8 cellular contexts compared by ENCODE assay signal in the genomic region with DNA sequence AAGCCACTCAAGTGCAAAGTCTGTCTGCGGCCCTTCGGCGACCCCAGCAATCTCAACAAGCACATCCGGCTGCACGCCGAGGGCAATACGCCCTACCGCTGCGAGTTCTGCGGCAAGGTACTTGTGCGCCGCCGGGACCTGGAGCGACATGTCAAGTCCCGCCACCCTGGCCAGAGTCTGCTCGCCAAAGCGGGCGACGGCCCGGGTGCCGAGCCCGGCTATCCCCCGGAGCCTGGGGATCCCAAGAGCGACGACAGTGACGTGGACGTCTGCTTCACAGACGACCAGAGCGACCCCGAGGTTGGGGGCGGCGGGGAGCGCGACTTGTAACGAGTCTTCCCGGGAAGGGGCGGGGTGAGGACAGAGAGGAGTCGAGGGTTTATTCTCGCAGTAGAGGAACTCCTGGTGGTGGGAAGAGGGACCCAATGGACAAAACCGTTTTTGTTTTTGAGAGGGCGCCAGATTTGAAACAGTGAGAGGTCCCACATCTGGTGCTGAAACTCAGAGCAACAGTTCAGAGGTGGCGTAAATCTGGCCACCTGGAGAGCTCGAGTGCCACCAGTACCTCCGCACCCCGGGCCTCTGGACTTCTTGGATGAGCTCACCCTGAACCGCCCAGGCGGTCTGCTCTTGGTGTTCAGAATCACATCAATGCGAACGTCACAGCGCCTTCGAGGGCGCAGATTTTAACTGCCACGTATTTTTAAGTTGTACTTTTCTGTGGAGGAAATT. TPM values are rescaled to one million over a fixed set of nuclear protein-coding genes. Genes with fewer than 3 reads are reported as not detected.
DNase-seq lines count a peak whose midpoint lies in the region; ATAC-seq and TF ChIP-seq lines count a peak whose summit lies in the region.

No MANE protein-coding gene starts in this region.

- H2BK15ac ChIP-seq in IMR-90 (ENCODE audit: low read depth, low read length), result no peak overlapping the region

- H3K4me3 ChIP-seq in IMR-90 (ENCODE audit: insufficient read depth, low read depth, low read length), result no peak overlapping the region
- peak overlapping the region in 2 of 3 donors; percentile 9 to 39 for H3K4me3 ChIP-seq in thyroid gland (replicated peaks in 1 of 3)

- H3K27ac Mint-ChIP-seq in activated CD8-positive, alpha-beta T cell treated with anti-CD3 and anti-CD28 coated beads for 36 hours, result no peak overlapping the region

- H2BK120ac ChIP-seq in IMR-90 (ENCODE audit: low read depth, low read length), result no peak overlapping the region

- dilution Hi-C loops in IMR-90 (cut with HindIII; ENCODE audit: low sequenced_read_pairs, unreplicated experiment), result no loop called here

- H3K18ac ChIP-seq in IMR-90 (ENCODE audit: low read depth, low read length), result no peak overlapping the region

- H4K20me1 ChIP-seq in IMR-90 (ENCODE audit: insufficient read depth, low read length), result no peaks in the 10 kb centered on the region

- peak overlapping the region; percentile 54 for H2AFZ ChIP-seq in IMR-90 (replicated peaks; ENCODE audit: low read length, poor library complexity)

- TF ChIP-seq POLR2A in IMR-90 (IDR thresholded peaks at IDR 0.05; ENCODE audit: low read depth, low read length), result no peak
- no peak for TF ChIP-seq POLR2A in thyroid gland (IDR thresholded peaks at IDR 0.05)

- no peak overlapping the region for H4K8ac ChIP-seq in IMR-90 (ENCODE audit: low read depth in 2 of 2, low read length in 2 of 2)

- H3K9me1 ChIP-seq in IMR-90 (ENCODE audit: insufficient read depth, low read length), result no peaks in the 10 kb centered on the region

- H3K4ac ChIP-seq in IMR-90 (ENCODE audit: low read depth, low read length), result no peak overlapping the region

- TF ChIP-seq CTCF in IMR-90 (conservative IDR thresholded peaks at IDR 0.05; ENCODE audit: low read depth, low read length) (no peak), thyroid gland (IDR thresholded peaks at IDR 0.05) (no peak)
- TF ChIP-seq CTCF in activated CD8-positive, alpha-beta T cell treated with anti-CD3 and anti-CD28 coated beads for 36 hours (IDR thresholded peaks at IDR 0.05), result no peak

- H3K4me1 ChIP-seq in IMR-90 (ENCODE audit: control insufficient read depth, insufficient read depth, low read length) (no peaks in the 10 kb centered on the region), thyroid gland (peaks cover 20 to 32% of the 10 kb centered on the region in 2 donors)

- no peak overlapping the region for H2BK5ac ChIP-seq in IMR-90 (ENCODE audit: low read depth, low read length, poor library complexity, severe bottlenecking)

- peak; percentile 29 for DNase-seq in AG20443 (ENCODE audit: low spot score)
- DNase-seq in IMR-90, result no peak
- DNase-seq in activated CD8-positive, alpha-beta T cell treated with anti-CD3 and anti-CD28 coated beads for 36 hours, result peak; percentile 54
- DNase-seq in left kidney (ENCODE audit: low read depth, low spot score), result peak; percentile 76
- no peak for DNase-seq in thyroid gland
- no peak for DNase-seq in kidney glomerular epithelial cell (lab: John Stamatoyannopoulos, UW)
- no peak for DNase-seq in left ventricle myocardium superior

- WGBS in IMR-90 (ENCODE audit: extremely low coverage in 2 of 2, insufficient read length in 1 of 2), 2 experiments, result 8% methylated on average over 30 of the region's 53 CpGs; no CpG with 5 or more reads in 1 of the 2 experiments
- WGBS in thyroid gland, 2 donors, result 6 to 8% methylated on average over 19 to 27 of the region's 53 CpGs

- H4K91ac ChIP-seq in IMR-90 (ENCODE audit: insufficient read depth, low read depth, low read length), result no peak overlapping the region

- intact Hi-C loops in IMR-90 (cut with micrococcal nuclease) (no loop called here), thyroid gland (cut with DNase I) (no loop called here), left ventricle myocardium superior (cut with micrococcal nuclease) (no loop called here)
- intact Hi-C loops in activated CD8-positive, alpha-beta T cell treated with anti-CD3 and anti-CD28 coated beads for 36 hours (cut with micrococcal nuclease), result loop anchor here (5.0 kb wide), 2 partner anchors 782 to 853 kb away; a partner anchor contains a TSS

- TF ChIP-seq RAD21 in IMR-90 (IDR thresholded peaks at IDR 0.05; ENCODE audit: low read length), result no peak

- H3K14ac ChIP-seq in IMR-90 (replicated peaks; ENCODE audit: low read depth, low read length), result no peak overlapping the region

- BruUV-seq in IMR-90 (replicated peaks; lab: Mats Ljungman, UMichigan), result no TSS peak

- H3K9me3 Mint-ChIP-seq in activated CD8-positive, alpha-beta T cell treated with anti-CD3 and anti-CD28 coated beads for 36 hours, result peaks cover 7% of the 10 kb centered on the region

- in situ Hi-C loops in IMR-90 (cut with MboI; ENCODE audit: low sequenced_read_pairs), result no loop called here

- no peak overlapping the region for H3K56ac ChIP-seq in IMR-90 (ENCODE audit: extremely low read depth, insufficient read depth, low read length)

- no peak overlapping the region for H2BK20ac ChIP-seq in IMR-90 (ENCODE audit: low read depth, low read length)

- H3K9ac ChIP-seq in IMR-90 (ENCODE audit: low read depth, low read length), result no peak overlapping the region

- no peak overlapping the region for H3K23ac ChIP-seq in IMR-90 (ENCODE audit: low read depth, low read length)

- peaks cover 76% of the 10 kb centered on the region for H3K27me3 ChIP-seq in IMR-90 (ENCODE audit: control insufficient read depth, insufficient read depth, low read length)
- H3K27me3 ChIP-seq in thyroid gland, result peaks cover 65% of the 10 kb centered on the region

- H3K4me1 Mint-ChIP-seq in activated CD8-positive, alpha-beta T cell treated with anti-CD3 and anti-CD28 coated beads for 36 hours (ENCODE audit: low read depth), result peaks cover 30% of the 10 kb centered on the region

- H3K27ac ChIP-seq in IMR-90 (ENCODE audit: insufficient read depth, low read length), result no peak overlapping the region
- H3K27ac ChIP-seq in thyroid gland, result no peak overlapping the region

- H2AK9ac ChIP-seq in IMR-90 (replicated peaks; ENCODE audit: low read depth, low read length, poor library complexity), result no peak overlapping the region

- no peaks in the 10 kb centered on the region for H3K79me1 ChIP-seq in IMR-90 (ENCODE audit: low read depth in 1 of 2, low read length in 2 of 2)

- H4K5ac ChIP-seq in IMR-90 (ENCODE audit: low read depth, low read length), result no peak overlapping the region

- H3K9me3 ChIP-seq in IMR-90 (ENCODE audit: control insufficient read depth, insufficient read depth, low read length) (peaks cover 10% of the 10 kb centered on the region), thyroid gland (no peaks in the 10 kb centered on the region)

- peak overlapping the region; percentile 66 for H3K4me3 Mint-ChIP-seq in activated CD8-positive, alpha-beta T cell treated with anti-CD3 and anti-CD28 coated beads for 36 hours

- H3K36me3 ChIP-seq in IMR-90 (ENCODE audit: control insufficient read depth, insufficient read depth, low read length) (no peaks in the 10 kb centered on the region), thyroid gland (no peaks in the 10 kb centered on the region)

- CTCF ChIA-PET in IMR-90 (lab: Yijun Ruan, JAX), result no interaction called here
- CTCF ChIA-PET in activated CD8-positive, alpha-beta T cell treated with anti-CD3 and anti-CD28 coated beads for 36 hours (lab: Charles Lee), result interaction anchor here (1.0 to 1.5 kb wide), 3 partner anchors 26 to 787 kb away, joined by 3 to 8 read pairs (median 3); a partner anchor contains a TSS

- ATAC-seq in GM19023 (IDR thresholded peaks at IDR 0.05; ENCODE audit: unreplicated experiment), result peak; percentile 13
- ATAC-seq in IMR-90 (ENCODE audit: low read depth), result no peak
- ATAC-seq in activated CD8-positive, alpha-beta T cell treated with anti-CD3 and anti-CD28 coated beads for 36 hours, result peak; percentile 25
- ATAC-seq in left ventricle myocardium superior, result no peak

- H2AK5ac ChIP-seq in IMR-90 (ENCODE audit: low read depth, low read length), result no peak overlapping the region

- H3K27me3 Mint-ChIP-seq in activated CD8-positive, alpha-beta T cell treated with anti-CD3 and anti-CD28 coated beads for 36 hours, result peaks cover 69% of the 10 kb centered on the region

- POLR2A ChIA-PET in IMR-90 (lab: Charles Lee; ENCODE audit: unreplicated experiment), result no interaction called here
- POLR2A ChIA-PET in activated CD8-positive, alpha-beta T cell treated with anti-CD3 and anti-CD28 coated beads for 36 hours (lab: Charles Lee), result interaction anchor here (1.7 kb wide), 1 partner anchor 46 kb away, joined by 5 read pairs; a partner anchor contains a TSS

- H3K36me3 Mint-ChIP-seq in activated CD8-positive, alpha-beta T cell treated with anti-CD3 and anti-CD28 coated beads for 36 hours (ENCODE audit: low read depth), result peaks cover 3% of the 10 kb centered on the region

- no peak overlapping the region; the same call in 1 of the 2 replicates for H3K4me2 ChIP-seq in IMR-90 (ENCODE audit: low read depth, low read length)

TF ChIP-seq in IMR-90, 13 proteins besides CTCF, POLR2A, EP300 and RAD21 (continues in another document):
- TF ChIP-seq MAFK (IDR thresholded peaks at IDR 0.05; ENCODE audit: low read depth, low read length) (no peak), NFE2L2 (IDR thresholded peaks at IDR 0.05; ENCODE audit: low read depth, low read length) (no peak), BHLHE40 (IDR thresholded peaks at IDR 0.05; ENCODE audit: low read depth, low read length) (no peak)
- TF ChIP-seq, protein P1, sequence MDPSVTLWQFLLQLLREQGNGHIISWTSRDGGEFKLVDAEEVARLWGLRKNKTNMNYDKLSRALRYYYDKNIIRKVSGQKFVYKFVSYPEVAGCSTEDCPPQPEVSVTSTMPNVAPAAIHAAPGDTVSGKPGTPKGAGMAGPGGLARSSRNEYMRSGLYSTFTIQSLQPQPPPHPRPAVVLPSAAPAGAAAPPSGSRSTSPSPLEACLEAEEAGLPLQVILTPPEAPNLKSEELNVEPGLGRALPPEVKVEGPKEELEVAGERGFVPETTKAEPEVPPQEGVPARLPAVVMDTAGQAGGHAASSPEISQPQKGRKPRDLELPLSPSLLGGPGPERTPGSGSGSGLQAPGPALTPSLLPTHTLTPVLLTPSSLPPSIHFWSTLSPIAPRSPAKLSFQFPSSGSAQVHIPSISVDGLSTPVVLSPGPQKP (IDR thresholded peaks at IDR 0.05; ENCODE audit: borderline replicate concordance, low read depth, low read length), result no peak

RNA-seq across cellular contexts. Expression of a gene that starts 8.0 kb away (rescaled TPM):
- total RNA-seq in IMR-90 (2012; rRNA removed), result not detected in 2 replicates
- not detected in 2 replicates for polyA plus RNA-seq in IMR-90 (2012; rRNA removed)
- not detected in 2 replicates for polyA plus RNA-seq in IMR-90 (2012; cell fraction: cytosol; rRNA removed)
- not detected in 2 replicates for polyA plus RNA-seq in IMR-90 (2012; cell fraction: nucleus; rRNA removed; ENCODE audit: low replicate concordance)
- not detected for total RNA-seq in activated CD8-positive, alpha-beta T cell treated with anti-CD3 and anti-CD28 coated beads for 36 hours
- total RNA-seq in thyroid gland, result not detected
- not detected for total RNA-seq in left ventricle myocardium superior

RNA-seq across cellular contexts. Expression of a gene that starts 46.1 kb away (rescaled TPM):
- total RNA-seq in IMR-90 (2012; rRNA removed) (95.7 and 127 TPM in 2 replicates), thyroid gland (100 to 1,000 TPM in 1 of 4 donors, 10 to 100 TPM in 3; 74.2 to 393 (median 92.2) TPM), left ventricle myocardium superior (16.9 TPM)
- polyA plus RNA-seq in IMR-90 (2012; rRNA removed), result 19.8 and 30.1 TPM in 2 replicates
- polyA plus RNA-seq in IMR-90 (2012; cell fraction: cytosol; rRNA removed), result 5.4 and 10.6 TPM in 2 replicates
- polyA plus RNA-seq in IMR-90 (2012; cell fraction: nucleus; rRNA removed; ENCODE audit: low replicate concordance), result 1.4 and 15.0 TPM in 2 replicates
- 10 to 100 TPM; 72.3 to 75.4 TPM for total RNA-seq in activated CD8-positive, alpha-beta T cell treated with anti-CD3 and anti-CD28 coated beads for 36 hours

Comparison
In these comparisons a context has a peak if more than half of its experiments do, and no peak if none do; other contexts are left out.
1. DNase-seq: peak in AG20443 (single experiment), activated CD8-positive, alpha-beta T cell treated with anti-CD3 and anti-CD28 coated beads for 36 hours (single experiment) and left kidney (single experiment); none in IMR-90 (single experiment), thyroid gland (0 of 2), kidney glomerular epithelial cell (single experiment) and left ventricle myocardium superior (single experiment).
2. ATAC-seq: peak in GM19023 (single experiment) and activated CD8-positive, alpha-beta T cell treated with anti-CD3 and anti-CD28 coated beads for 36 hours (single experiment); none in IMR-90 (single experiment) and left ventricle myocardium superior (single experiment).